ENCODE assay signal across 24 cellular contexts in genomic region chr10:25398680-25399079, GRCh38.
"Had no signal": no experiment of that assay in that cellular context is flagged by ENCODE, and none has a peak within 500 bp of the region (broad histone marks: within the 10 kb centered on the region; RNA-seq: fewer than 3 reads in every experiment).

No MANE protein-coding gene starts in this region.

- DNase-seq: IMR-90, Karpas-422, KG1, MG63, NCI-H1092, NCI-H1105 treated with DMSO at 0.1 percent for 48 hours, NCI-H1417 treated with DMSO at 0.1 percent for 48 hours, NCI-H146, NCI-H1694 treated with DMSO at 0.1 percent for 48 hours, NCI-H1930, NCI-H2081, NCI-H2107, NCI-H226, NCI-H446, NCI-H510A, NCI-H524 treated with DMSO at 0.1 percent for 48 hours, NCI-H69, NCI-H774, Right ventricle myocardium superior, RPMI8226, SIG-M5, SK-N-SH had no signal

- H3K4me1 ChIP-seq: SJSA1 had no signal

- ATAC-seq: HepG2 had no signal

- H3K27ac ChIP-seq: SJSA1 had no signal

- H3K27me3 ChIP-seq: MG63 had no signal

- H3K4me3 ChIP-seq: MG63, SJSA1 had no signal

- H3K9me3 ChIP-seq: MG63, SJSA1, SK-N-SH had no signal

- H3K36me3 ChIP-seq: MG63, SJSA1 had no signal
